ENCODE assay signal across 11 cellular contexts in genomic region chr17:51559778-51560177, GRCh38.
"Had no signal": no experiment of that assay in that cellular context is flagged by ENCODE, and none has a peak within 500 bp of the region (broad histone marks: within the 10 kb centered on the region; RNA-seq: fewer than 3 reads in every experiment).

No MANE protein-coding gene starts in this region.

- H3K4me1 ChIP-seq: HAP-1 had no signal

- H3K9me3 ChIP-seq: HAP-1 had no signal

- H3K9ac ChIP-seq: GM23248 had no signal

- DNase-seq: GM23248, GOT3, H7, H9, HCEC 1CT, HFFc6 had no signal

- H2AFZ ChIP-seq: GM23248, GM23338 had no signal

- H3K36me3 ChIP-seq: HAP-1 had no signal

- FAIRE-seq: H1, H54 had no signal

- H3K4me2 ChIP-seq: GM23338 had no signal

- H3K4me3 ChIP-seq: GM23248, GM23338, HAP-1 had no signal

- H3K27ac ChIP-seq: GM23248 had no signal

- ATAC-seq: GM23338, HCT116 had no signal
